In genomic region chr11:110069158-110069737, GRCh38 we compare ENCODE assay signal across 8 cellular contexts. TPM values are rescaled to one million over a fixed set of nuclear protein-coding genes. Genes with fewer than 3 reads are reported as not detected.
DNase-seq lines count a peak whose midpoint lies in the region; ATAC-seq and TF ChIP-seq lines count a peak whose summit lies in the region.

No MANE protein-coding gene starts in this region.

- H3K4me3 ChIP-seq in thyroid gland (replicated peaks in 1 of 3): no peak overlapping the region

- CTCF ChIA-PET in HEK293T (lab: Yijun Ruan, JAX): no interaction called here

- no peak for TF ChIP-seq POLR2A in thyroid gland (IDR thresholded peaks at IDR 0.05)

- H3K4me1 ChIP-seq in thyroid gland: no peaks in the 10 kb centered on the region

- no peaks in the 10 kb centered on the region for H3K27me3 ChIP-seq in thyroid gland

- POLR2A ChIA-PET in HEK293T (lab: Yijun Ruan, JAX): interaction anchor here (1.5 kb wide), 1 partner anchor 24 kb away, joined by 7 read pairs; the partner anchor contains the start of gene ZC3H12C

- H3K27ac ChIP-seq in thyroid gland: peak overlapping the region; percentile 39 to 64 (median 41)

- DNase-seq in AG09319 (ENCODE audit: extremely low read depth, low read depth): peak; percentile 54
- DNase-seq in HEK293T (ENCODE audit: extremely low spot score): peak; percentile 46
- peak; percentile 1 for DNase-seq in SIG-M5 (lab: John Stamatoyannopoulos, UW)
- peak; percentile 98 for DNase-seq in foreskin melanocyte
- peak; percentile 32 to 38 for DNase-seq in thyroid gland
- no peak for DNase-seq in NCI-H2227 treated with DMSO at 0.1 percent for 48 hours (lab: John Stamatoyannopoulos, UW)
- DNase-seq in NCI-H2196 treated with DMSO at 0.1 percent for 48 hours (lab: John Stamatoyannopoulos, UW; ENCODE audit: unreplicated experiment): no peak

- H3K36me3 ChIP-seq in thyroid gland: no peaks in the 10 kb centered on the region

- WGBS in thyroid gland, 2 donors: 52 to 66% methylated on average over 7 of the region's 7 CpGs

- no peak for TF ChIP-seq CTCF in AG09319 (IDR thresholded peaks at IDR 0.05; ENCODE audit: low read depth, low read length)
- TF ChIP-seq CTCF in thyroid gland (IDR thresholded peaks at IDR 0.05): no peak

- H3K9me3 ChIP-seq in thyroid gland: no peaks in the 10 kb centered on the region

- intact Hi-C loops in thyroid gland (cut with DNase I): no loop called here

- ATAC-seq in GM18517 (IDR thresholded peaks at IDR 0.05; ENCODE audit: unreplicated experiment): no peak

TF ChIP-seq in HEK293T, 16 proteins besides CTCF, POLR2A, EP300 and RAD21:
- peak; percentile 34; the same call in 1 of the 2 replicates for TF ChIP-seq PKNOX1 (IDR thresholded peaks at IDR 0.05)
- no peak for TF ChIP-seq TARDBP (IDR thresholded peaks at IDR 0.05)

RNA-seq across cellular contexts. Expression of gene ZC3H12C, which starts 23.9 kb away (rescaled TPM):
- total RNA-seq in thyroid gland: 10 to 100 TPM; 20.9 to 49.7 (median 30.6) TPM

Comparison
In these comparisons a context has a peak if more than half of its experiments do, and no peak if none do; other contexts are left out.
1. DNase-seq: peak in AG09319 (single experiment), HEK293T (single experiment), SIG-M5 (single experiment), foreskin melanocyte (single experiment) and thyroid gland (2 of 2); none in NCI-H2227 treated with DMSO at 0.1 percent for 48 hours (single experiment) and NCI-H2196 treated with DMSO at 0.1 percent for 48 hours (single experiment).